In genomic region chr7:66310620-66311019, GRCh38 we compare ENCODE assay signal across 36 cellular contexts.
"Had no signal": no experiment of that assay in that cellular context is flagged by ENCODE, and none has a peak within 500 bp of the region (broad histone marks: within the 10 kb centered on the region; RNA-seq: fewer than 3 reads in every experiment).

No MANE protein-coding gene starts in this region.

- FAIRE-seq: bronchial epithelial cell, TTC549 had no signal

- H3K27me3 ChIP-seq: ascending aorta, cardiac muscle cell had no signal

- H3K27ac ChIP-seq: ascending aorta, cardiac muscle cell, VCaP had no signal

- ATAC-seq: activated CD4-positive, alpha-beta T cell treated with anti-CD3 and anti-CD28 coated beads for 36 hours; activated CD4-positive, CD25-positive, alpha-beta regulatory T cell treated with anti-CD3 and anti-CD28 coated beads, Interleukin-2, amount 50 U/mL, for 24 hours; activated CD8-positive, alpha-beta T cell treated with anti-CD3 and anti-CD28 coated beads for 36 hours; activated naive CD8-positive, alpha-beta T cell treated with anti-CD3 and anti-CD28 coated beads, Interleukin-2, amount 50 U/mL, for 24 hours; WTC11 had no signal

- H3K4me3 ChIP-seq: ascending aorta, cardiac muscle cell had no signal

- H3K36me3 Mint-ChIP-seq: activated naive CD4-positive, alpha-beta T cell treated with anti-CD3 and anti-CD28 coated beads, Interleukin-2, amount 10 ng/mL, durations not matched to agents 7 days and 5 days; WTC11 had no signal

- H3K36me3 ChIP-seq: ascending aorta, cardiac muscle cell had no signal

- H3K4me1 ChIP-seq: ascending aorta had no signal

- H3K27ac Mint-ChIP-seq: activated CD4-positive, alpha-beta T cell treated with anti-CD3 and anti-CD28 coated beads for 36 hours; activated CD4-positive, alpha-beta T cell treated with anti-CD3 and anti-CD28 coated beads, Interleukin-2, amount 10 ng/mL, durations not matched to agents 7 days and 5 days; activated CD8-positive, alpha-beta T cell treated with anti-CD3 and anti-CD28 coated beads for 36 hours; activated naive CD4-positive, alpha-beta T cell treated with anti-CD3 and anti-CD28 coated beads, Interleukin-2, amount 10 ng/mL, durations not matched to agents 7 days and 5 days; activated naive CD4-positive, alpha-beta T cell treated with anti-CD3 and anti-CD28 coated beads, Interleukin-2, amount 50 U/mL, for 24 hours; activated naive CD8-positive, alpha-beta T cell; activated naive CD8-positive, alpha-beta T cell treated with anti-CD3 and anti-CD28 coated beads, Interleukin-2, amount 10 ng/mL, durations not matched to agents 7 days and 5 days; activated naive CD8-positive, alpha-beta T cell treated with anti-CD3 and anti-CD28 coated beads, Interleukin-2, amount 50 U/mL, for 24 hours; activated T-cell treated with anti-CD3 and anti-CD28 coated beads, Interleukin-2, amount 50 U/mL, for 24 hours; activated T-helper 2 cell treated with anti-CD3 and anti-CD28 coated beads, Interferon-gamma antibody, Interleukin-2, Interleukin-4, amounts not matched to agents 10 μg/mL and 5 μg/mL and 100 μg/mL, durations not matched to agents 14 hours and 24 hours and 36 hours; T-helper 1 cell treated with Interleukin-12 subunit alpha and Interleukin-12 subunit beta and Interleukin-4 antibody, amounts not matched to agents 30 μg/mL and 1 μg/mL, for 36 hours; T-helper 2 cell treated with Interferon-gamma antibody and Interleukin-4, amounts not matched to agents 5 μg/mL and 100 μg/mL, for 36 hours; WTC11 had no signal

- H3K9me3 ChIP-seq: ascending aorta had no signal

- DNase-seq: activated CD4-positive, alpha-beta T cell treated with anti-CD3 and anti-CD28 coated beads for 1 hour; activated CD4-positive, alpha-beta T cell treated with anti-CD3 and anti-CD28 coated beads for 36 hours; activated CD4-positive, alpha-beta T cell treated with anti-CD3 and anti-CD28 coated beads for 48 hours; activated CD4-positive, alpha-beta T cell treated with anti-CD3 and anti-CD28 coated beads, Interleukin-2, amount 10 ng/mL, durations not matched to agents 7 days and 5 days; activated CD4-positive, alpha-beta T cell treated with anti-CD3 and anti-CD28 coated beads, Interleukin-2, amount 50 U/mL, for 48 hours; activated CD4-positive, CD25-positive, alpha-beta regulatory T cell; activated CD8-positive, alpha-beta memory T cell treated with anti-CD3 and anti-CD28 coated beads, Interleukin-2, amount 50 U/mL, for 48 hours; activated CD8-positive, alpha-beta T cell treated with anti-CD3 and anti-CD28 coated beads for 36 hours; activated effector memory CD4-positive, alpha-beta T cell treated with Interleukin-2 at 50 U/mL for 16 hours; activated gamma-delta T cell; activated naive CD4-positive, alpha-beta T cell treated with anti-CD3 and anti-CD28 coated beads, Interleukin-2, amount 10 ng/mL, durations not matched to agents 7 days and 5 days; activated naive CD4-positive, alpha-beta T cell treated with Interleukin-2 at 50 U/mL for 16 hours; activated naive CD8-positive, alpha-beta T cell treated with anti-CD3 and anti-CD28 coated beads, Interleukin-2, amount 10 ng/mL, durations not matched to agents 7 days and 5 days; activated naive CD8-positive, alpha-beta T cell treated with anti-CD3 and anti-CD28 coated beads, Interleukin-2, amount 50 U/mL, for 24 hours; activated T-cell treated with anti-CD3 and anti-CD28 coated beads, Interleukin-2, amount 50 U/mL, for 24 hours; activated T-cell treated with anti-CD3 and anti-CD28 coated beads, Interleukin-2, amount 50 U/mL, for 48 hours; amygdala; caudate nucleus; cerebellar nuclear complex; T-helper 1 cell; T-helper 2 cell; T-helper 9 cell had no signal

- H3K4me3 Mint-ChIP-seq: activated CD4-positive, alpha-beta T cell treated with anti-CD3 and anti-CD28 coated beads for 36 hours; activated CD4-positive, alpha-beta T cell treated with anti-CD3 and anti-CD28 coated beads, Interleukin-2, amount 10 ng/mL, durations not matched to agents 7 days and 5 days; activated CD8-positive, alpha-beta T cell treated with anti-CD3 and anti-CD28 coated beads for 36 hours; activated naive CD4-positive, alpha-beta T cell treated with anti-CD3 and anti-CD28 coated beads, Interleukin-2, amount 10 ng/mL, durations not matched to agents 7 days and 5 days; activated naive CD4-positive, alpha-beta T cell treated with anti-CD3 and anti-CD28 coated beads, Interleukin-2, amount 50 U/mL, for 24 hours; activated naive CD8-positive, alpha-beta T cell; activated naive CD8-positive, alpha-beta T cell treated with anti-CD3 and anti-CD28 coated beads, Interleukin-2, amount 10 ng/mL, durations not matched to agents 7 days and 5 days; activated naive CD8-positive, alpha-beta T cell treated with anti-CD3 and anti-CD28 coated beads, Interleukin-2, amount 50 U/mL, for 24 hours; activated T-cell treated with anti-CD3 and anti-CD28 coated beads, Interleukin-2, amount 50 U/mL, for 24 hours; brain; central memory CD8-positive, alpha-beta T cell; T-helper 1 cell treated with Interleukin-12 subunit alpha and Interleukin-12 subunit beta and Interleukin-4 antibody, amounts not matched to agents 30 μg/mL and 1 μg/mL, for 36 hours; T-helper 2 cell treated with Interferon-gamma antibody and Interleukin-4, amounts not matched to agents 5 μg/mL and 100 μg/mL, for 36 hours; WTC11 had no signal

- H3K4me1 Mint-ChIP-seq: activated CD4-positive, alpha-beta T cell treated with anti-CD3 and anti-CD28 coated beads for 36 hours; activated CD4-positive, alpha-beta T cell treated with anti-CD3 and anti-CD28 coated beads, Interleukin-2, amount 10 ng/mL, durations not matched to agents 7 days and 5 days; central memory CD8-positive, alpha-beta T cell had no signal

- H3K9me3 Mint-ChIP-seq: activated CD4-positive, alpha-beta T cell treated with anti-CD3 and anti-CD28 coated beads, Interleukin-2, amount 10 ng/mL, durations not matched to agents 7 days and 5 days; activated CD8-positive, alpha-beta T cell treated with anti-CD3 and anti-CD28 coated beads for 36 hours; activated naive CD4-positive, alpha-beta T cell treated with anti-CD3 and anti-CD28 coated beads, Interleukin-2, amount 10 ng/mL, durations not matched to agents 7 days and 5 days; activated naive CD4-positive, alpha-beta T cell treated with anti-CD3 and anti-CD28 coated beads, Interleukin-2, amount 50 U/mL, for 24 hours; activated naive CD8-positive, alpha-beta T cell treated with anti-CD3 and anti-CD28 coated beads, Interleukin-2, amount 50 U/mL, for 24 hours; activated T-cell treated with anti-CD3 and anti-CD28 coated beads, Interleukin-2, amount 50 U/mL, for 24 hours; activated T-helper 2 cell treated with anti-CD3 and anti-CD28 coated beads, Interferon-gamma antibody, Interleukin-2, Interleukin-4, amounts not matched to agents 10 μg/mL and 5 μg/mL and 100 μg/mL, durations not matched to agents 14 hours and 24 hours and 36 hours; brain; central memory CD8-positive, alpha-beta T cell; T-helper 1 cell treated with Interleukin-12 subunit alpha and Interleukin-12 subunit beta and Interleukin-4 antibody, amounts not matched to agents 30 μg/mL and 1 μg/mL, for 36 hours; T-helper 2 cell treated with Interferon-gamma antibody and Interleukin-4, amounts not matched to agents 5 μg/mL and 100 μg/mL, for 36 hours; WTC11 had no signal

- H3K27me3 Mint-ChIP-seq: activated CD8-positive, alpha-beta T cell treated with anti-CD3 and anti-CD28 coated beads for 36 hours; activated naive CD4-positive, alpha-beta T cell treated with anti-CD3 and anti-CD28 coated beads, Interleukin-2, amount 50 U/mL, for 24 hours; activated naive CD8-positive, alpha-beta T cell; activated T-cell treated with anti-CD3 and anti-CD28 coated beads, Interleukin-2, amount 50 U/mL, for 24 hours; brain had no signal
